1 cellular context compared by ENCODE assay signal in the genomic region with DNA sequence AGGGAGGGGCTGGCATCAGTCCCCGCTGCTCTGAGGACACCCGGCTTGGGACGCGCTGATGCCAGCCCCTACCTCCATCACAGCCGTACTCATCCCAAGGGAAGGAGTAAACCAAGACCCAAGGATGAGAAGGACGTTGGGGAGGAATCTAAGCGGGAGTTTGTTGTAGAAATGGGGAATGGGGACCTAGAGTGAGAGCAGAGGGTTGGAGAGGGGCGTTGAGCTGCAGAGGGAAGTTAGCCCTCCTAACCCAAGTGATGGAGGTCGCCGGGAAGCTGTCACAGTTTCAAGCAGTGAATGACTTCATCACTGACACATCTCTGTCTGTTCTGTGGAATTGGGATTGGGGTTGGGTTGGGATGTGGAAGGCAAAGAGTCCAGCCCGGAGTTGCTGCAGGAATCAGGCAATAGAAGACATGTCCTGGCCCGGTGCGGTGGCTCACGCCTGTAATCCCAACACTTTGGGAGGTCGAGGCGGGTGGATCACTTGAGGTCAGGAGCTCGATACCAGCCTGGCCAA.
TF ChIP-seq lines count a peak whose summit lies in the region.

No MANE protein-coding gene starts in this region.

TF ChIP-seq in HepG2, 621 proteins besides CTCF, POLR2A, EP300 and RAD21 (continued from another document and continues in another):
- TF ChIP-seq RARG (CRISPR knock-in tag; IDR thresholded peaks at IDR 0.05; ENCODE audit: low read depth): no peak
- no peak for TF ChIP-seq BRD4 (CRISPR knock-in tag; IDR thresholded peaks at IDR 0.05)
- no peak for TF ChIP-seq ZNF24 (IDR thresholded peaks at IDR 0.05)
- TF ChIP-seq, protein P1, sequence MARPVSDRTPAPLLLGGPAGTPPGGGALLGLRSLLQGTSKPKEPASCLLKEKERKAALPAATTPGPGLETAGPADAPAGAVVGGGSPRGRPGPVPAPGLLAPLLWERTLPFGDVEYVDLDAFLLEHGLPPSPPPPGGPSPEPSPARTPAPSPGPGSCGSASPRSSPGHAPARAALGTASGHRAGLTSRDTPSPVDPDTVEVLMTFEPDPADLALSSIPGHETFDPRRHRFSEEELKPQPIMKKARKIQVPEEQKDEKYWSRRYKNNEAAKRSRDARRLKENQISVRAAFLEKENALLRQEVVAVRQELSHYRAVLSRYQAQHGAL (CRISPR knock-in tag; IDR thresholded peaks at IDR 0.05; ENCODE audit: not compliant biosample characterization): no peak
- TF ChIP-seq ZNF878 (CRISPR knock-in tag; IDR thresholded peaks at IDR 0.05): no peak
- TF ChIP-seq, protein P2, sequence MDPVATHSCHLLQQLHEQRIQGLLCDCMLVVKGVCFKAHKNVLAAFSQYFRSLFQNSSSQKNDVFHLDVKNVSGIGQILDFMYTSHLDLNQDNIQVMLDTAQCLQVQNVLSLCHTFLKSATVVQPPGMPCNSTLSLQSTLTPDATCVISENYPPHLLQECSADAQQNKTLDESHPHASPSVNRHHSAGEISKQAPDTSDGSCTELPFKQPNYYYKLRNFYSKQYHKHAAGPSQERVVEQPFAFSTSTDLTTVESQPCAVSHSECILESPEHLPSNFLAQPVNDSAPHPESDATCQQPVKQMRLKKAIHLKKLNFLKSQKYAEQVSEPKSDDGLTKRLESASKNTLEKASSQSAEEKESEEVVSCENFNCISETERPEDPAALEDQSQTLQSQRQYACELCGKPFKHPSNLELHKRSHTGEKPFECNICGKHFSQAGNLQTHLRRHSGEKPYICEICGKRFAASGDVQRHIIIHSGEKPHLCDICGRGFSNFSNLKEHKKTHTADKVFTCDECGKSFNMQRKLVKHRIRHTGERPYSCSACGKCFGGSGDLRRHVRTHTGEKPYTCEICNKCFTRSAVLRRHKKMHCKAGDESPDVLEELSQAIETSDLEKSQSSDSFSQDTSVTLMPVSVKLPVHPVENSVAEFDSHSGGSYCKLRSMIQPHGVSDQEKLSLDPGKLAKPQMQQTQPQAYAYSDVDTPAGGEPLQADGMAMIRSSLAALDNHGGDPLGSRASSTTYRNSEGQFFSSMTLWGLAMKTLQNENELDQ (CRISPR knock-in tag; IDR thresholded peaks at IDR 0.05; ENCODE audit: borderline replicate concordance): no peak
- no peak for TF ChIP-seq ZNF703 (CRISPR knock-in tag; IDR thresholded peaks at IDR 0.05; ENCODE audit: borderline replicate concordance)
- TF ChIP-seq SAP130 (CRISPR knock-in tag; IDR thresholded peaks at IDR 0.05; ENCODE audit: low read depth): peak; percentile 3; the same call in 1 of the 2 replicates
- TF ChIP-seq ZNF382 (CRISPR knock-in tag; IDR thresholded peaks at IDR 0.05; ENCODE audit: borderline replicate concordance): no peak
- no peak for TF ChIP-seq FOXC1 (CRISPR knock-in tag; IDR thresholded peaks at IDR 0.05; ENCODE audit: borderline replicate concordance)
- no peak for TF ChIP-seq MIXL1 (CRISPR knock-in tag; IDR thresholded peaks at IDR 0.05)
- TF ChIP-seq ZNF792 (CRISPR knock-in tag; IDR thresholded peaks at IDR 0.05): no peak
- TF ChIP-seq, protein P3, sequence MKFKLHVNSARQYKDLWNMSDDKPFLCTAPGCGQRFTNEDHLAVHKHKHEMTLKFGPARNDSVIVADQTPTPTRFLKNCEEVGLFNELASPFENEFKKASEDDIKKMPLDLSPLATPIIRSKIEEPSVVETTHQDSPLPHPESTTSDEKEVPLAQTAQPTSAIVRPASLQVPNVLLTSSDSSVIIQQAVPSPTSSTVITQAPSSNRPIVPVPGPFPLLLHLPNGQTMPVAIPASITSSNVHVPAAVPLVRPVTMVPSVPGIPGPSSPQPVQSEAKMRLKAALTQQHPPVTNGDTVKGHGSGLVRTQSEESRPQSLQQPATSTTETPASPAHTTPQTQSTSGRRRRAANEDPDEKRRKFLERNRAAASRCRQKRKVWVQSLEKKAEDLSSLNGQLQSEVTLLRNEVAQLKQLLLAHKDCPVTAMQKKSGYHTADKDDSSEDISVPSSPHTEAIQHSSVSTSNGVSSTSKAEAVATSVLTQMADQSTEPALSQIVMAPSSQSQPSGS (CRISPR knock-in tag; IDR thresholded peaks at IDR 0.05): no peak
- TF ChIP-seq, protein P4, sequence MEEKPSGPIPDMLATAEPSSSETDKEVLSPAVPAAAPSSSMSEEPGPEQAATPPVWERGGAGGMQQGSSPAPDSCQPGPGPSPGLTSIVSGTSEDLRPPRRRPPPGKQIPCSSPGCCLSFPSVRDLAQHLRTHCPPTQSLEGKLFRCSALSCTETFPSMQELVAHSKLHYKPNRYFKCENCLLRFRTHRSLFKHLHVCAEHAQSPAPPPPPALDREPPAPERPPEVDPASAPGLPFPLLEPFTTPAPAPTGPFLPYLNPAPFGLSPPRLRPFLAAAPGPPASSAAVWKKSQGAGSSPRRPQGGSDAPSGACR (CRISPR knock-in tag; IDR thresholded peaks at IDR 0.05): no peak
- TF ChIP-seq, protein P5, sequence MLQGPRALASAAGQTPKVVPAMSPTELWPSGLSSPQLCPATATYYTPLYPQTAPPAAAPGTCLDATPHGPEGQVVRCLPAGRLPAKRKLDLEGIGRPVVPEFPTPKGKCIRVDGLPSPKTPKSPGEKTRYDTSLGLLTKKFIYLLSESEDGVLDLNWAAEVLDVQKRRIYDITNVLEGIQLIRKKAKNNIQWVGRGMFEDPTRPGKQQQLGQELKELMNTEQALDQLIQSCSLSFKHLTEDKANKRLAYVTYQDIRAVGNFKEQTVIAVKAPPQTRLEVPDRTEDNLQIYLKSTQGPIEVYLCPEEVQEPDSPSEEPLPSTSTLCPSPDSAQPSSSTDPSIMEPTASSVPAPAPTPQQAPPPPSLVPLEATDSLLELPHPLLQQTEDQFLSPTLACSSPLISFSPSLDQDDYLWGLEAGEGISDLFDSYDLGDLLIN (CRISPR knock-in tag; IDR thresholded peaks at IDR 0.05; ENCODE audit: borderline replicate concordance): no peak
- TF ChIP-seq, protein P6, sequence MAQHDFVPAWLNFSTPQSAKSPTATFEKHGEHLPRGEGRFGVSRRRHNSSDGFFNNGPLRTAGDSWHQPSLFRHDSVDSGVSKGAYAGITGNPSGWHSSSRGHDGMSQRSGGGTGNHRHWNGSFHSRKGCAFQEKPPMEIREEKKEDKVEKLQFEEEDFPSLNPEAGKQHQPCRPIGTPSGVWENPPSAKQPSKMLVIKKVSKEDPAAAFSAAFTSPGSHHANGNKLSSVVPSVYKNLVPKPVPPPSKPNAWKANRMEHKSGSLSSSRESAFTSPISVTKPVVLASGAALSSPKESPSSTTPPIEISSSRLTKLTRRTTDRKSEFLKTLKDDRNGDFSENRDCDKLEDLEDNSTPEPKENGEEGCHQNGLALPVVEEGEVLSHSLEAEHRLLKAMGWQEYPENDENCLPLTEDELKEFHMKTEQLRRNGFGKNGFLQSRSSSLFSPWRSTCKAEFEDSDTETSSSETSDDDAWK (CRISPR knock-in tag; IDR thresholded peaks at IDR 0.05): no peak
- TF ChIP-seq, protein P7, sequence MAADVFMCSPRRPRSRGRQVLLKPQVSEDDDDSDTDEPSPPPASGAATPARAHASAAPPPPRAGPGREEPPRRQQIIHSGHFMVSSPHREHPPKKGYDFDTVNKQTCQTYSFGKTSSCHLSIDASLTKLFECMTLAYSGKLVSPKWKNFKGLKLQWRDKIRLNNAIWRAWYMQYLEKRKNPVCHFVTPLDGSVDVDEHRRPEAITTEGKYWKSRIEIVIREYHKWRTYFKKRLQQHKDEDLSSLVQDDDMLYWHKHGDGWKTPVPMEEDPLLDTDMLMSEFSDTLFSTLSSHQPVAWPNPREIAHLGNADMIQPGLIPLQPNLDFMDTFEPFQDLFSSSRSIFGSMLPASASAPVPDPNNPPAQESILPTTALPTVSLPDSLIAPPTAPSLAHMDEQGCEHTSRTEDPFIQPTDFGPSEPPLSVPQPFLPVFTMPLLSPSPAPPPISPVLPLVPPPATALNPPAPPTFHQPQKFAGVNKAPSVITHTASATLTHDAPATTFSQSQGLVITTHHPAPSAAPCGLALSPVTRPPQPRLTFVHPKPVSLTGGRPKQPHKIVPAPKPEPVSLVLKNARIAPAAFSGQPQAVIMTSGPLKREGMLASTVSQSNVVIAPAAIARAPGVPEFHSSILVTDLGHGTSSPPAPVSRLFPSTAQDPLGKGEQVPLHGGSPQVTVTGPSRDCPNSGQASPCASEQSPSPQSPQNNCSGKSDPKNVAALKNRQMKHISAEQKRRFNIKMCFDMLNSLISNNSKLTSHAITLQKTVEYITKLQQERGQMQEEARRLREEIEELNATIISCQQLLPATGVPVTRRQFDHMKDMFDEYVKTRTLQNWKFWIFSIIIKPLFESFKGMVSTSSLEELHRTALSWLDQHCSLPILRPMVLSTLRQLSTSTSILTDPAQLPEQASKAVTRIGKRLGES (CRISPR knock-in tag; IDR thresholded peaks at IDR 0.05; ENCODE audit: borderline replicate concordance): no peak
- TF ChIP-seq, protein P8, sequence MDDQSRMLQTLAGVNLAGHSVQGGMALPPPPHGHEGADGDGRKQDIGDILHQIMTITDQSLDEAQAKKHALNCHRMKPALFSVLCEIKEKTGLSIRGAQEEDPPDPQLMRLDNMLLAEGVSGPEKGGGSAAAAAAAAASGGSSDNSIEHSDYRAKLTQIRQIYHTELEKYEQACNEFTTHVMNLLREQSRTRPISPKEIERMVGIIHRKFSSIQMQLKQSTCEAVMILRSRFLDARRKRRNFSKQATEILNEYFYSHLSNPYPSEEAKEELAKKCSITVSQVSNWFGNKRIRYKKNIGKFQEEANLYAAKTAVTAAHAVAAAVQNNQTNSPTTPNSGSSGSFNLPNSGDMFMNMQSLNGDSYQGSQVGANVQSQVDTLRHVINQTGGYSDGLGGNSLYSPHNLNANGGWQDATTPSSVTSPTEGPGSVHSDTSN (CRISPR knock-in tag; IDR thresholded peaks at IDR 0.05; ENCODE audit: borderline replicate concordance): no peak
- no peak for TF ChIP-seq ARHGAP35 (CRISPR knock-in tag; IDR thresholded peaks at IDR 0.05; ENCODE audit: borderline replicate concordance)
- TF ChIP-seq U2AF1 (optimal IDR thresholded peaks at IDR 0.05; ENCODE audit: low read depth, low read length): no peak
- TF ChIP-seq ZBTB20 (CRISPR knock-in tag; IDR thresholded peaks at IDR 0.05; ENCODE audit: borderline replicate concordance, low read depth): no peak
- TF ChIP-seq FLYWCH1 (CRISPR knock-in tag; IDR thresholded peaks at IDR 0.05): no peak
- TF ChIP-seq, protein P9, sequence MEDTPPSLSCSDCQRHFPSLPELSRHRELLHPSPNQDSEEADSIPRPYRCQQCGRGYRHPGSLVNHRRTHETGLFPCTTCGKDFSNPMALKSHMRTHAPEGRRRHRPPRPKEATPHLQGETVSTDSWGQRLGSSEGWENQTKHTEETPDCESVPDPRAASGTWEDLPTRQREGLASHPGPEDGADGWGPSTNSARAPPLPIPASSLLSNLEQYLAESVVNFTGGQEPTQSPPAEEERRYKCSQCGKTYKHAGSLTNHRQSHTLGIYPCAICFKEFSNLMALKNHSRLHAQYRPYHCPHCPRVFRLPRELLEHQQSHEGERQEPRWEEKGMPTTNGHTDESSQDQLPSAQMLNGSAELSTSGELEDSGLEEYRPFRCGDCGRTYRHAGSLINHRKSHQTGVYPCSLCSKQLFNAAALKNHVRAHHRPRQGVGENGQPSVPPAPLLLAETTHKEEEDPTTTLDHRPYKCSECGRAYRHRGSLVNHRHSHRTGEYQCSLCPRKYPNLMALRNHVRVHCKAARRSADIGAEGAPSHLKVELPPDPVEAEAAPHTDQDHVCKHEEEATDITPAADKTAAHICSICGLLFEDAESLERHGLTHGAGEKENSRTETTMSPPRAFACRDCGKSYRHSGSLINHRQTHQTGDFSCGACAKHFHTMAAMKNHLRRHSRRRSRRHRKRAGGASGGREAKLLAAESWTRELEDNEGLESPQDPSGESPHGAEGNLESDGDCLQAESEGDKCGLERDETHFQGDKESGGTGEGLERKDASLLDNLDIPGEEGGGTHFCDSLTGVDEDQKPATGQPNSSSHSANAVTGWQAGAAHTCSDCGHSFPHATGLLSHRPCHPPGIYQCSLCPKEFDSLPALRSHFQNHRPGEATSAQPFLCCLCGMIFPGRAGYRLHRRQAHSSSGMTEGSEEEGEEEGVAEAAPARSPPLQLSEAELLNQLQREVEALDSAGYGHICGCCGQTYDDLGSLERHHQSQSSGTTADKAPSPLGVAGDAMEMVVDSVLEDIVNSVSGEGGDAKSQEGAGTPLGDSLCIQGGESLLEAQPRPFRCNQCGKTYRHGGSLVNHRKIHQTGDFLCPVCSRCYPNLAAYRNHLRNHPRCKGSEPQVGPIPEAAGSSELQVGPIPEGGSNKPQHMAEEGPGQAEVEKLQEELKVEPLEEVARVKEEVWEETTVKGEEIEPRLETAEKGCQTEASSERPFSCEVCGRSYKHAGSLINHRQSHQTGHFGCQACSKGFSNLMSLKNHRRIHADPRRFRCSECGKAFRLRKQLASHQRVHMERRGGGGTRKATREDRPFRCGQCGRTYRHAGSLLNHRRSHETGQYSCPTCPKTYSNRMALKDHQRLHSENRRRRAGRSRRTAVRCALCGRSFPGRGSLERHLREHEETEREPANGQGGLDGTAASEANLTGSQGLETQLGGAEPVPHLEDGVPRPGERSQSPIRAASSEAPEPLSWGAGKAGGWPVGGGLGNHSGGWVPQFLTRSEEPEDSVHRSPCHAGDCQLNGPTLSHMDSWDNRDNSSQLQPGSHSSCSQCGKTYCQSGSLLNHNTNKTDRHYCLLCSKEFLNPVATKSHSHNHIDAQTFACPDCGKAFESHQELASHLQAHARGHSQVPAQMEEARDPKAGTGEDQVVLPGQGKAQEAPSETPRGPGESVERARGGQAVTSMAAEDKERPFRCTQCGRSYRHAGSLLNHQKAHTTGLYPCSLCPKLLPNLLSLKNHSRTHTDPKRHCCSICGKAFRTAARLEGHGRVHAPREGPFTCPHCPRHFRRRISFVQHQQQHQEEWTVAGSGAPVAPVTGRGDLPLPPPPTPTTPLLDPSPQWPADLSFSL (CRISPR knock-in tag; IDR thresholded peaks at IDR 0.05): no peak
- no peak for TF ChIP-seq NBN (conservative IDR thresholded peaks at IDR 0.05)
